Comparison of ENCODE assay signal across 8 cellular contexts in the genomic region with DNA sequence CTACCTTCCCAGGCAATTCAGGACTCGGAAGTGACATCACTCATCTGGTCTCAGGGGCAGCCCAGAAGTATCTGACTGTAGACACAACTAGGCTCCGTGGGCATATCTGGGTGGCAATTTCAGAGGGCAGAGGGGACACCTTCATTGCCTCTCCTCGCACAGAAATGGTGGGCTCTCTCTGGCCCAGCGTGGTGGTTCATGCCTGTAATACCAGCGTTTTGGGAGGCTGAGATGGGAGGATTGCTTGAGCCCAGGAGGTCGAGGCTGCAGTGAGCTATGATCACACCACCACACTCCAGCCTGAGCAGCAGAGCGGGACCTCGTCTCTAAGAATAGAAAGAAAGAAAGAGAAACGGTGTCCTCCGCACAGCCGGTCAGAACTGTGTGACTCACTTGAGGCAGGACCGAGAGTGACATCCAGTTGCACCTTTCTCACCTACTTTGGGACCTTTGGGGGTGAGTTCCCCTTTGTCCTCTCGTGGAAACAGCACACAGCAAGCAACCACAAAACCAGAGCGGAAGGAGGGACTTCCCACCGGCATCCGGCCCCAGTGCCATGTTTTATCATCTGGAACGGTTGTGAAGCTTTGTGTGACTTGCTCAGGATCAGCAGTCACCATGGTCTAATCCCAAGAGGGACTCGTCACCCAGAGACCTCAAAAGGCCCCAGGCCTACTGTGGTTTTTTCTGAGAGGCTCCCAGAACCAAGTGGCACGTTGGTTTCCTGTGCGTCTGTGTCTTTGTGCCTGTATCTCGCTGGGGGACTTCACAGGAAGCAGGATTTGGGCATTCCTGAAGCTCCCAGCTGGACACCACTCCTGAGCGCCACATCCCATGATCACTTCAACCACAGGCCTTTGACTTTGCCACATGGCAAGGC. TPM values are rescaled to one million over a fixed set of nuclear protein-coding genes. Genes with fewer than 3 reads are reported as not detected.
DNase-seq lines count a peak whose midpoint lies in the region; ATAC-seq, FAIRE-seq and TF ChIP-seq lines count a peak whose summit lies in the region.

No MANE protein-coding gene starts in this region.

- TF ChIP-seq CTCF in activated B cell treated with CpG ODN at 0.5 μM for 24 hours (IDR thresholded peaks at IDR 0.05), result no peak
- no peak for TF ChIP-seq CTCF in sigmoid colon (IDR thresholded peaks at IDR 0.05)
- TF ChIP-seq CTCF in testis (IDR thresholded peaks at IDR 0.05), result no peak

- H3K36me3 Mint-ChIP-seq in activated B cell treated with CpG ODN at 0.5 μM for 24 hours (ENCODE audit: low read depth), result no peaks in the 10 kb centered on the region

- H3K36me3 ChIP-seq in sigmoid colon (no peaks in the 10 kb centered on the region), testis (ENCODE audit: low read depth, missing control alignments) (no peaks in the 10 kb centered on the region)

- 60 to 84% methylated on average over 22 of the region's 22 CpGs for WGBS in sigmoid colon, 2 donors
- 90 to 92% methylated on average over 22 of the region's 22 CpGs for WGBS in testis, 2 donors

- peak; percentile 88 for ATAC-seq in HG03139 (IDR thresholded peaks at IDR 0.05; ENCODE audit: unreplicated experiment)
- ATAC-seq in activated B cell treated with CpG ODN at 0.5 μM for 24 hours (ENCODE audit: low read depth), result peak; percentile 94

- H3K4me3 Mint-ChIP-seq in activated B cell treated with CpG ODN at 0.5 μM for 24 hours, result peak overlapping the region; percentile 73

- peak; percentile 5 for DNase-seq in AG20443 (ENCODE audit: low spot score)
- DNase-seq in GM19239 (ENCODE audit: insufficient read length, low spot score), result peak; percentile 81
- peak; percentile 69 for DNase-seq in activated B cell treated with CpG ODN at 0.5 μM for 24 hours
- peak; percentile 41 for DNase-seq in sigmoid colon
- no peak for DNase-seq in testis
- no peak for DNase-seq in inferior parietal cortex (ENCODE audit: extremely low spot score)
- no peak for DNase-seq in NCI-H446 (lab: John Stamatoyannopoulos, UW)

- H3K27me3 ChIP-seq in sigmoid colon (no peaks in the 10 kb centered on the region), testis (no peaks in the 10 kb centered on the region)

- peaks cover 35% of the 10 kb centered on the region for H3K4me1 Mint-ChIP-seq in activated B cell treated with CpG ODN at 0.5 μM for 24 hours

- H3K27ac Mint-ChIP-seq in activated B cell treated with CpG ODN at 0.5 μM for 24 hours, result peak overlapping the region; percentile 87

- H3K4me3 ChIP-seq in sigmoid colon, result no peak overlapping the region
- no peak overlapping the region for H3K4me3 ChIP-seq in testis

- intact Hi-C loops in activated B cell treated with CpG ODN at 0.5 μM for 24 hours (cut with micrococcal nuclease) (loop anchor here (1.0 to 5.0 kb wide), 8 partner anchors 14 to 770 kb away; partner anchors contain the start of genes AP1B1, EWSR1, KREMEN1 and ZNRF3), sigmoid colon (cut with DNase I) (no loop called here), testis (cut with DNase I; ENCODE audit: low total_unique reads) (no loop called here)

- no peaks in the 10 kb centered on the region for H3K9me3 ChIP-seq in sigmoid colon
- H3K9me3 ChIP-seq in testis, result no peaks in the 10 kb centered on the region

- TF ChIP-seq POLR2A in sigmoid colon (IDR thresholded peaks at IDR 0.05), result no peak
- no peak for TF ChIP-seq POLR2A in testis (IDR thresholded peaks at IDR 0.05)

- H3K27ac ChIP-seq in sigmoid colon, result no peak overlapping the region
- no peak overlapping the region for H3K27ac ChIP-seq in testis

- POLR2A ChIA-PET in activated B cell treated with CpG ODN at 0.5 μM for 24 hours (lab: Charles Lee), result interaction anchor here (0.6 to 1.3 kb wide), 2 partner anchors 35 to 211 kb away, joined by 3 to 6 read pairs; no protein-coding TSS in a partner anchor

- TF ChIP-seq EP300 in sigmoid colon (IDR thresholded peaks at IDR 0.05), result no peak

- CTCF ChIA-PET in activated B cell treated with CpG ODN at 0.5 μM for 24 hours (lab: Charles Lee), result interaction anchor here (0.7 to 1.0 kb wide), 2 partner anchors 36 to 78 kb away, joined by 3 to 4 read pairs; no protein-coding TSS in a partner anchor

- H3K4me1 ChIP-seq in sigmoid colon, result no peaks in the 10 kb centered on the region
- no peaks in the 10 kb centered on the region for H3K4me1 ChIP-seq in testis

- peaks cover 10% of the 10 kb centered on the region for H3K9me3 Mint-ChIP-seq in activated B cell treated with CpG ODN at 0.5 μM for 24 hours

- H3K27me3 Mint-ChIP-seq in activated B cell treated with CpG ODN at 0.5 μM for 24 hours, result peaks cover 41% of the 10 kb centered on the region

- peak; percentile 100 for FAIRE-seq in GM19239 (lab: Jason Lieb, UNC)

RNA-seq across cellular contexts. Expression of gene EMID1, which starts 38.4 kb away (rescaled TPM):
- total RNA-seq in activated B cell treated with CpG ODN at 0.5 μM for 24 hours, result not detected in 2 replicates
- total RNA-seq in sigmoid colon, result 1 to 10 TPM in 2 of 4 donors, under 1 TPM in 2; 0.27 to 4.7 (median 1.2) TPM
- polyA plus RNA-seq in sigmoid colon, result 1 to 10 TPM; 3.2 to 5.9 (median 3.6) TPM
- 1 to 10 TPM; 7.0 to 7.5 TPM for total RNA-seq in testis
- polyA plus RNA-seq in testis (ENCODE audit: insufficient read depth, low read depth, low replicate concordance), result 6.2 TPM

Comparison
In these comparisons a context has a peak if more than half of its experiments do, and no peak if none do; other contexts are left out.
1. DNase-seq: peak in AG20443 (single experiment), GM19239 (single experiment), activated B cell treated with CpG ODN at 0.5 μM for 24 hours (single experiment) and sigmoid colon (single experiment); none in testis (single experiment), inferior parietal cortex (single experiment) and NCI-H446 (0 of 2).